8 cellular contexts compared by ENCODE assay signal in genomic region chr16:28211758-28212531, GRCh38.
DNase-seq lines count a peak whose midpoint lies in the region; ATAC-seq and TF ChIP-seq lines count a peak whose summit lies in the region.

Gene XPO6, minus strand, starts transcription at chr16:28211965. Its CDS starts 597 bp downstream, at chr16:28211368.

- H3K9me3 Mint-ChIP-seq in central memory CD8-positive, alpha-beta T cell = peaks cover 5% of the 10 kb centered on the region

- no peaks in the 10 kb centered on the region for H3K27me3 Mint-ChIP-seq in central memory CD8-positive, alpha-beta T cell

- DNase-seq in AG09309 (ENCODE audit: low read depth) (peak; percentile 60), NCI-H446 treated with DMSO at 0.1 percent for 48 hours (lab: John Stamatoyannopoulos, UW) (peak; percentile 82), islet precursor cell (peak; percentile 96)
- DNase-seq in central memory CD8-positive, alpha-beta T cell (ENCODE audit: low spot score in 2 of 2) = peak; percentile 98 to 99
- peak; percentile 100 for DNase-seq in stimulated activated CD4-positive, alpha-beta T cell treated with anti-CD3 and anti-CD28 coated beads, Interleukin-12 subunit alpha, Interleukin-12 subunit beta, amount 100 ng/mL, for 4 hours

- H3K36me3 Mint-ChIP-seq in central memory CD8-positive, alpha-beta T cell (ENCODE audit: insufficient read depth) = peaks cover 20% of the 10 kb centered on the region

- H3K4me3 ChIP-seq in AG09309 (ENCODE audit: control insufficient read depth, low read depth, low read length) = peak within 1 kb of the TSS; percentile 88

- TF ChIP-seq CTCF in AG09309 (IDR thresholded peaks at IDR 0.05; ENCODE audit: control insufficient read depth, insufficient read depth, low read depth, low read length, missing control alignments) = no peak

- peak within 1 kb of the TSS; percentile 83 for H3K4me3 Mint-ChIP-seq in central memory CD8-positive, alpha-beta T cell

- peak within 1 kb of the TSS; percentile 77 for H3K27ac Mint-ChIP-seq in central memory CD8-positive, alpha-beta T cell (ENCODE audit: low read depth)

- ATAC-seq in GM19035 (IDR thresholded peaks at IDR 0.05; ENCODE audit: unreplicated experiment) (peak; percentile 86), HG03342 (IDR thresholded peaks at IDR 0.05; ENCODE audit: unreplicated experiment) (peak; percentile 78)
- ATAC-seq in activated CD4-positive, CD25-positive, alpha-beta regulatory T cell treated with anti-CD3 and anti-CD28 coated beads, Interleukin-2, amount 50 U/mL, for 24 hours = peak; percentile 85 to 86
- ATAC-seq in central memory CD8-positive, alpha-beta T cell (replicated peaks; ENCODE audit: extremely low read depth, poor library complexity, severe bottlenecking) = peak; percentile 90

- H3K4me1 Mint-ChIP-seq in central memory CD8-positive, alpha-beta T cell = peaks cover 45% of the 10 kb centered on the region

Comparison
In these comparisons a context has a peak if more than half of its experiments do, and no peak if none do; other contexts are left out.
1. Peak in every context shown above with its lines: DNase-seq, ATAC-seq and H3K4me3 ChIP-seq.